ENCODE assay signal across 8 cellular contexts in the genomic region with DNA sequence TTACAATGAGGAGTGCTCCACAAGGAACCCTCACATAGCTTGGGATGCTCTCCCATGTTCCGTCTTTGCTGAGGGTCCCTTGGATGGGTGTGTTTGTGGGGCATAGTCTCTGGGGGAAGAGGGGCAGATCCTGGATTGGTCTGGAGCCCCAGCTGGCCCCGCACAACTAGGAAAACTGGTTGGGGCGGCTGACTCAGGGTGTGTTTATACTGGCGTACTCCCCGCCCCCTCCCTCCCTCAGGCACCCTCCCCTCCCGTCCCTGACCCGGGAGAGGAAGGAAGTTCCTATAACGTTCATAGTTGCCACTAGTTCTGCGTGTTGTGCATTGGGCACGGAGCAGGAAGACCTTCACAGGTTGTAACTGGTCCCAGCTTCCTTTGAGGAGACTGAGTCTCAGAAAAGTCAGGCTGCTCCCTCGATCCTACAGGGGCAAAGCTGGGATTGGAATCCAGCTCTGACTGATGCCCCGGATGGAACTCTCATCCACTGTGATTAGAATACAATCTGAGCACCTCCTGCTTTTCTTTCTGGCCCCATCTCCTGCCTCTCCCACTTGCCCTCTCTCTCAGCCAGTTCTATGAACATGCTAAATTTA. TPM values are rescaled to one million over a fixed set of nuclear protein-coding genes. Genes with fewer than 3 reads are reported as not detected.
DNase-seq lines count a peak whose midpoint lies in the region; ATAC-seq and TF ChIP-seq lines count a peak whose summit lies in the region.

No MANE protein-coding gene starts in this region.

- peaks cover 0 to 1% of the 10 kb centered on the region in 2 donors for H3K9me3 ChIP-seq in neuronal stem cell (replicated peaks in 1 of 2; ENCODE audit: control insufficient read depth in 2 of 2, insufficient read depth in 1 of 2, low read depth in 1 of 2, low read length in 2 of 2)

- WGBS in neuronal stem cell (ENCODE audit: extremely low coverage in 2 of 2, insufficient read length in 2 of 2, insufficient replicate concordance in 1 of 2), 2 donors, result no CpG with 5 or more reads among the region's 12 CpGs

- H3K4me1 ChIP-seq in neuronal stem cell (ENCODE audit: control insufficient read depth in 2 of 2, insufficient read depth in 1 of 2, low read depth in 1 of 2, low read length in 2 of 2), result peaks cover 10 to 23% of the 10 kb centered on the region in 2 donors

- H3K4me3 ChIP-seq in WI38 (ENCODE audit: low read depth, low read length), result peak overlapping the region; percentile 27; the same call in 1 of the 2 replicates
- no peak overlapping the region for H3K4me3 ChIP-seq in neuronal stem cell (ENCODE audit: low read length in 2 of 2)

- no peak for ATAC-seq in GM18909 (IDR thresholded peaks at IDR 0.05; ENCODE audit: poor library complexity, unreplicated experiment)
- no peak for ATAC-seq in GM21528 (IDR thresholded peaks at IDR 0.05; ENCODE audit: low FRiP score, unreplicated experiment)

- no peak overlapping the region for H4K8ac ChIP-seq in neuronal stem cell (ENCODE audit: low read depth, low read length)

- H2AFZ ChIP-seq in neuronal stem cell (ENCODE audit: low read length), result peak overlapping the region; percentile 73

- no peaks in the 10 kb centered on the region for H3K79me1 ChIP-seq in neuronal stem cell (ENCODE audit: low read depth, low read length)

- H2BK120ac ChIP-seq in neuronal stem cell (ENCODE audit: low read depth, low read length), result no peak overlapping the region

- H3K18ac ChIP-seq in neuronal stem cell (ENCODE audit: low read length), result no peak overlapping the region

- DNase-seq in DMS53 treated with DMSO at 0.1 percent for 48 hours (lab: John Stamatoyannopoulos, UW; ENCODE audit: unreplicated experiment), result peak; percentile 87
- peak; percentile 87 to 88 for DNase-seq in Kasumi-1 (lab: John Stamatoyannopoulos, UW)
- peak; percentile 64 for DNase-seq in fibroblast of peridontal ligament (ENCODE audit: extremely low read depth)
- DNase-seq in neuronal stem cell (ENCODE audit: low spot score), result no peak
- DNase-seq in NK-92 (lab: John Stamatoyannopoulos, UW; ENCODE audit: unreplicated experiment), result no peak

- H2BK12ac ChIP-seq in neuronal stem cell (ENCODE audit: low read length), result no peak overlapping the region

- H2BK15ac ChIP-seq in neuronal stem cell (ENCODE audit: low read length), result no peak overlapping the region

- H3K27me3 ChIP-seq in neuronal stem cell (ENCODE audit: control insufficient read depth in 3 of 3, insufficient read depth in 3 of 3, low read depth in 1 of 3, low read length in 3 of 3), result no peaks in the 10 kb centered on the region

- no peak overlapping the region for H2AK5ac ChIP-seq in neuronal stem cell (ENCODE audit: low read depth, low read length)

- H3K23ac ChIP-seq in neuronal stem cell (ENCODE audit: low read depth, low read length, poor library complexity), result no peak overlapping the region

- H3K27ac ChIP-seq in neuronal stem cell (replicated peaks; ENCODE audit: low read length), result no peak overlapping the region

- no peak overlapping the region for H3K14ac ChIP-seq in neuronal stem cell (ENCODE audit: low read length)

- H2BK5ac ChIP-seq in neuronal stem cell (ENCODE audit: low read length), result no peak overlapping the region

- no peak overlapping the region for H3K9ac ChIP-seq in neuronal stem cell (ENCODE audit: low read depth, low read length, poor library complexity)

- no peak overlapping the region for H3K4ac ChIP-seq in neuronal stem cell (ENCODE audit: low read length)

- no peaks in the 10 kb centered on the region for H3K36me3 ChIP-seq in neuronal stem cell (replicated peaks in 1 of 2; ENCODE audit: control insufficient read depth in 2 of 2, insufficient read depth in 2 of 2, low read length in 2 of 2)

- no peak for TF ChIP-seq CTCF in WI38 (IDR thresholded peaks at IDR 0.05; ENCODE audit: low read depth, low read length)

- no peak overlapping the region for H4K91ac ChIP-seq in neuronal stem cell (ENCODE audit: low read depth, low read length, poor library complexity)

- H3K4me2 ChIP-seq in neuronal stem cell (ENCODE audit: insufficient read depth, low read length, poor library complexity, severe bottlenecking), result no peak overlapping the region

RNA-seq across cellular contexts. Expression of gene IER5L, which starts 11.0 kb away (rescaled TPM):
- 15.9 TPM for polyA plus RNA-seq in neuronal stem cell (2013, experiment 1 of 2)
- polyA plus RNA-seq in neuronal stem cell (2013, experiment 2 of 2), result 15.2 TPM

RNA-seq across cellular contexts. Expression of gene PTPA, which starts 55.8 kb away (rescaled TPM):
- 74.5 TPM for polyA plus RNA-seq in neuronal stem cell (2013, experiment 1 of 2)
- polyA plus RNA-seq in neuronal stem cell (2013, experiment 2 of 2), result 76.7 TPM

RNA-seq across cellular contexts. Expression of gene CRAT, which starts 56.5 kb away (rescaled TPM):
- 12.9 TPM for polyA plus RNA-seq in neuronal stem cell (2013, experiment 1 of 2)
- 12.1 TPM for polyA plus RNA-seq in neuronal stem cell (2013, experiment 2 of 2)

Comparison
In these comparisons a context has a peak if more than half of its experiments do, and no peak if none do; other contexts are left out.
1. DNase-seq: peak in DMS53 treated with DMSO at 0.1 percent for 48 hours (single experiment), Kasumi-1 (2 of 2) and fibroblast of peridontal ligament (single experiment); none in neuronal stem cell (single experiment) and NK-92 (single experiment).